In genomic region chr1:172882385-172882784, GRCh38 we compare ENCODE assay signal across 20 cellular contexts.
"Had no signal": no experiment of that assay in that cellular context is flagged by ENCODE, and none has a peak within 500 bp of the region (broad histone marks: within the 10 kb centered on the region; RNA-seq: fewer than 3 reads in every experiment).

No MANE protein-coding gene starts in this region.

- ATAC-seq: esophagus mucosa, heart right ventricle had no signal

- H3K4me1 ChIP-seq: right atrium auricular region, upper lobe of left lung, uterus had no signal

- FAIRE-seq: endometrium, frontal cortex, islet of Langerhans had no signal

- DNase-seq: effector memory CD4-positive, alpha-beta T cell; heart right ventricle; hypothalamus; kidney glomerular epithelial cell; mesendoderm; naive B cell; ovary; sigmoid colon; stimulated activated CD4-positive, alpha-beta T cell treated with anti-CD3 and anti-CD28 coated beads, Interleukin-2, amount 100 ng/mL, for 24 hours; stimulated activated CD4-positive, alpha-beta T cell treated with anti-CD3 and anti-CD28 coated beads, Interleukin-4, amount 100 ng/mL, for 4 hours; stimulated activated naive CD4-positive, alpha-beta T cell treated with Interleukin-2 at 50 U/mL for 16 hours; upper lobe of left lung; uterus had no signal

- H3K27me3 ChIP-seq: neutrophil, ovary, right atrium auricular region, sigmoid colon, upper lobe of left lung, uterus had no signal

- H3K4me3 Mint-ChIP-seq: naive B cell had no signal

- H3K36me3 ChIP-seq: heart right ventricle, neutrophil, ovary, right atrium auricular region, sigmoid colon, upper lobe of left lung, uterus had no signal

- H3K27ac ChIP-seq: heart right ventricle, neutrophil, ovary, right atrium auricular region, sigmoid colon, skin epidermis, upper lobe of left lung, uterus had no signal

- H3K36me3 Mint-ChIP-seq: naive B cell had no signal

- H3K9me3 ChIP-seq: neutrophil, ovary, right atrium auricular region, sigmoid colon, upper lobe of left lung, uterus had no signal

- H3K27me3 Mint-ChIP-seq: naive B cell had no signal

- H3K4me3 ChIP-seq: heart right ventricle, ovary, right atrium auricular region, sigmoid colon, skin epidermis, upper lobe of left lung, uterus had no signal
